30 cellular contexts compared by ENCODE assay signal in genomic region chr2:32068-32467, GRCh38. TPM values are rescaled to one million over a fixed set of nuclear protein-coding genes. Genes with fewer than 3 reads are reported as not detected.
DNase-seq lines count a peak whose midpoint lies in the region; ATAC-seq and TF ChIP-seq lines count a peak whose summit lies in the region.
"Had no signal": no experiment of that assay in that cellular context is flagged by ENCODE, and none has a peak within 500 bp of the region (broad histone marks: within the 10 kb centered on the region; RNA-seq: fewer than 3 reads in every experiment).

No MANE protein-coding gene starts in this region.

- H3K4me1 Mint-ChIP-seq in activated CD8-positive, alpha-beta T cell treated with anti-CD3 and anti-CD28 coated beads for 36 hours (ENCODE audit: low read depth), result peaks cover 30% of the 10 kb centered on the region
- peaks cover 68% of the 10 kb centered on the region for H3K4me1 Mint-ChIP-seq in activated CD8-positive, alpha-beta T cell treated with anti-CD3 and anti-CD28 coated beads, Interleukin-2, amount 10 ng/mL, durations not matched to agents 7 days and 5 days (ENCODE audit: low read depth)
- H3K4me1 Mint-ChIP-seq in CD4-positive, alpha-beta memory T cell, result peaks cover 35 to 67% (median 46%) of the 10 kb centered on the region in 4 donors
- peaks cover 46% of the 10 kb centered on the region for H3K4me1 Mint-ChIP-seq in activated T-cell treated with anti-CD3 and anti-CD28 coated beads, Interleukin-2, amount 50 U/mL, for 4 hours (ENCODE audit: low read depth)

- no peak overlapping the region for H3K27ac Mint-ChIP-seq in activated CD8-positive, alpha-beta T cell treated with anti-CD3 and anti-CD28 coated beads for 36 hours
- H3K27ac Mint-ChIP-seq in activated CD8-positive, alpha-beta T cell treated with anti-CD3 and anti-CD28 coated beads, Interleukin-2, amount 10 ng/mL, durations not matched to agents 7 days and 5 days, result no peak overlapping the region
- no peak overlapping the region for H3K27ac Mint-ChIP-seq in CD4-positive, alpha-beta memory T cell
- H3K27ac Mint-ChIP-seq: H9, nephron, T-cell had no signal

- no peaks in the 10 kb centered on the region for H3K27me3 ChIP-seq in CD4-positive, alpha-beta memory T cell (ENCODE audit: insufficient read depth, low read length)
- peaks cover 0 to 3% (median 0%) of the 10 kb centered on the region in 3 donors for H3K27me3 ChIP-seq in psoas muscle (ENCODE audit: insufficient read depth in 3 of 3, low read length in 2 of 3)
- H3K27me3 ChIP-seq: adrenal gland, BE2C, body of pancreas, gastrocnemius medialis, transverse colon had no signal

- CTCF ChIA-PET in activated CD8-positive, alpha-beta T cell treated with anti-CD3 and anti-CD28 coated beads for 36 hours (lab: Charles Lee), result no interaction called here
- CTCF ChIA-PET in activated CD8-positive, alpha-beta T cell treated with anti-CD3 and anti-CD28 coated beads, Interleukin-2, amount 10 ng/mL, durations not matched to agents 7 days and 5 days (lab: Charles Lee), result interaction anchor here (1.0 kb wide), 1 partner anchor 13 kb away, joined by 3 read pairs; no protein-coding TSS in a partner anchor
- CTCF ChIA-PET in CD4-positive, alpha-beta memory T cell (lab: Charles Lee; ENCODE audit: partially characterized antibody), result interaction anchor here (0.6 kb wide), 1 partner anchor 99 kb away, joined by 3 read pairs; no protein-coding TSS in a partner anchor

- no peaks in the 10 kb centered on the region for H3K36me3 Mint-ChIP-seq in activated CD8-positive, alpha-beta T cell treated with anti-CD3 and anti-CD28 coated beads for 36 hours (ENCODE audit: low read depth)
- H3K36me3 Mint-ChIP-seq in activated CD8-positive, alpha-beta T cell treated with anti-CD3 and anti-CD28 coated beads, Interleukin-2, amount 10 ng/mL, durations not matched to agents 7 days and 5 days (ENCODE audit: low read depth), result peaks cover 10% of the 10 kb centered on the region
- H3K36me3 Mint-ChIP-seq in CD4-positive, alpha-beta memory T cell, result no peaks in the 10 kb centered on the region
- no peaks in the 10 kb centered on the region for H3K36me3 Mint-ChIP-seq in activated T-cell treated with anti-CD3 and anti-CD28 coated beads, Interleukin-2, amount 50 U/mL, for 4 hours (ENCODE audit: insufficient read depth)
- H3K36me3 Mint-ChIP-seq: T-cell had no signal

- TF ChIP-seq CTCF in activated CD8-positive, alpha-beta T cell treated with anti-CD3 and anti-CD28 coated beads for 36 hours (IDR thresholded peaks at IDR 0.05), result no peak
- no peak for TF ChIP-seq CTCF in psoas muscle (IDR thresholded peaks at IDR 0.05)

- ATAC-seq in activated CD8-positive, alpha-beta T cell treated with anti-CD3 and anti-CD28 coated beads for 36 hours, result peak; percentile 36
- no peak for ATAC-seq in activated CD8-positive, alpha-beta T cell treated with anti-CD3 and anti-CD28 coated beads, Interleukin-2, amount 10 ng/mL, durations not matched to agents 7 days and 5 days
- ATAC-seq in activated T-cell treated with anti-CD3 and anti-CD28 coated beads, Interleukin-2, amount 50 U/mL, for 4 hours, result peak; percentile 25 to 70
- ATAC-seq in GM19452 (IDR thresholded peaks at IDR 0.05; ENCODE audit: unreplicated experiment) (no peak), GM19351 (IDR thresholded peaks at IDR 0.05; ENCODE audit: unreplicated experiment) (no peak), psoas muscle (no peak)
- ATAC-seq: body of pancreas, gastrocnemius medialis, left cardiac atrium, T-cell had no signal

- no peak overlapping the region for H3K4me3 ChIP-seq in CD4-positive, alpha-beta memory T cell (ENCODE audit: low read length in 2 of 2)
- no peak overlapping the region for H3K4me3 ChIP-seq in psoas muscle
- H3K4me3 ChIP-seq: adrenal gland, body of pancreas, dorsolateral prefrontal cortex, gastrocnemius medialis, transverse colon had no signal

- peaks cover 59% of the 10 kb centered on the region for H3K4me1 ChIP-seq in CD4-positive, alpha-beta memory T cell (ENCODE audit: insufficient read depth, low read length)
- H3K4me1 ChIP-seq in psoas muscle, result no peaks in the 10 kb centered on the region
- H3K4me1 ChIP-seq: adrenal gland, BE2C, gastrocnemius medialis had no signal

- H3K27me3 Mint-ChIP-seq in activated CD8-positive, alpha-beta T cell treated with anti-CD3 and anti-CD28 coated beads for 36 hours, result no peaks in the 10 kb centered on the region
- H3K27me3 Mint-ChIP-seq in activated CD8-positive, alpha-beta T cell treated with anti-CD3 and anti-CD28 coated beads, Interleukin-2, amount 10 ng/mL, durations not matched to agents 7 days and 5 days (ENCODE audit: low read depth), result peaks cover 4% of the 10 kb centered on the region
- H3K27me3 Mint-ChIP-seq in CD4-positive, alpha-beta memory T cell, result no peaks in the 10 kb centered on the region
- H3K27me3 Mint-ChIP-seq in activated T-cell treated with anti-CD3 and anti-CD28 coated beads, Interleukin-2, amount 50 U/mL, for 4 hours (ENCODE audit: low read depth), result no peaks in the 10 kb centered on the region

- H3K9me3 ChIP-seq in CD4-positive, alpha-beta memory T cell (ENCODE audit: control insufficient read depth in 1 of 2, low read length in 2 of 2), result no peaks in the 10 kb centered on the region
- H3K9me3 ChIP-seq in psoas muscle, result no peaks in the 10 kb centered on the region
- H3K9me3 ChIP-seq: adrenal gland, BE2C, body of pancreas, gastrocnemius medialis, transverse colon had no signal

- WGBS in psoas muscle, 3 donors, result 90 to 96% (median 91%) methylated on average over 5 of the region's 5 CpGs

- H3K27ac ChIP-seq in CD4-positive, alpha-beta memory T cell (ENCODE audit: low read depth, low read length), result no peak overlapping the region
- no peak overlapping the region for H3K27ac ChIP-seq in psoas muscle
- H3K27ac ChIP-seq: adrenal gland, body of pancreas, dorsolateral prefrontal cortex, gastrocnemius medialis had no signal

- POLR2A ChIA-PET in activated CD8-positive, alpha-beta T cell treated with anti-CD3 and anti-CD28 coated beads for 36 hours (lab: Charles Lee), result no interaction called here
- POLR2A ChIA-PET in activated CD8-positive, alpha-beta T cell treated with anti-CD3 and anti-CD28 coated beads, Interleukin-2, amount 10 ng/mL, durations not matched to agents 7 days and 5 days (lab: Charles Lee), result no interaction called here
- POLR2A ChIA-PET in CD4-positive, alpha-beta memory T cell (lab: Charles Lee; ENCODE audit: partially characterized antibody), result interaction anchor here (2.2 kb wide), 1 partner anchor 8 kb away, joined by 16 read pairs; no protein-coding TSS in a partner anchor

- peak; percentile 64 for DNase-seq in activated CD8-positive, alpha-beta T cell treated with anti-CD3 and anti-CD28 coated beads for 36 hours
- no peak for DNase-seq in activated CD8-positive, alpha-beta T cell treated with anti-CD3 and anti-CD28 coated beads, Interleukin-2, amount 10 ng/mL, durations not matched to agents 7 days and 5 days
- no peak for DNase-seq in CD4-positive, alpha-beta memory T cell
- no peak for DNase-seq in activated T-cell treated with anti-CD3 and anti-CD28 coated beads, Interleukin-2, amount 50 U/mL, for 4 hours
- peak; percentile 19 to 24 for DNase-seq in stimulated activated CD4-positive, alpha-beta T cell treated with anti-CD3 and anti-CD28 coated beads, Interleukin-2, amount 100 ng/mL, for 48 hours
- no peak for DNase-seq in psoas muscle
- DNase-seq: activated CD8-positive, alpha-beta memory T cell treated with anti-CD3 and anti-CD28 coated beads, Interleukin-2, amount 50 U/mL, for 48 hours; adrenal gland; BE2C; body of pancreas; cerebellar nuclear complex; COR-L47; DMS53; dorsolateral prefrontal cortex; gastrocnemius medialis; H9; IMR-90; left cardiac atrium; mammary epithelial cell; NCI-H146; NCI-H446; NCI-H774; T-cell; transverse colon had no signal

- no peaks in the 10 kb centered on the region for H3K9me3 Mint-ChIP-seq in activated CD8-positive, alpha-beta T cell treated with anti-CD3 and anti-CD28 coated beads for 36 hours
- peaks cover 4% of the 10 kb centered on the region for H3K9me3 Mint-ChIP-seq in activated CD8-positive, alpha-beta T cell treated with anti-CD3 and anti-CD28 coated beads, Interleukin-2, amount 10 ng/mL, durations not matched to agents 7 days and 5 days (ENCODE audit: insufficient read depth)
- H3K9me3 Mint-ChIP-seq in CD4-positive, alpha-beta memory T cell, result no peaks in the 10 kb centered on the region
- no peaks in the 10 kb centered on the region for H3K9me3 Mint-ChIP-seq in activated T-cell treated with anti-CD3 and anti-CD28 coated beads, Interleukin-2, amount 50 U/mL, for 4 hours
- H3K9me3 Mint-ChIP-seq: H9, nephron, T-cell had no signal

- no peak overlapping the region for H3K4me3 Mint-ChIP-seq in activated CD8-positive, alpha-beta T cell treated with anti-CD3 and anti-CD28 coated beads for 36 hours
- no peak overlapping the region for H3K4me3 Mint-ChIP-seq in activated CD8-positive, alpha-beta T cell treated with anti-CD3 and anti-CD28 coated beads, Interleukin-2, amount 10 ng/mL, durations not matched to agents 7 days and 5 days
- peak overlapping the region in 5 of 8 donors; percentile 7 to 48 (median 21) for H3K4me3 Mint-ChIP-seq in CD4-positive, alpha-beta memory T cell
- no peak overlapping the region for H3K4me3 Mint-ChIP-seq in activated T-cell treated with anti-CD3 and anti-CD28 coated beads, Interleukin-2, amount 50 U/mL, for 4 hours
- H3K4me3 Mint-ChIP-seq: H9, nephron, T-cell had no signal

- intact Hi-C loops in activated CD8-positive, alpha-beta T cell treated with anti-CD3 and anti-CD28 coated beads for 36 hours (cut with micrococcal nuclease), result no loop called here
- intact Hi-C loops in CD4-positive, alpha-beta memory T cell (cut with micrococcal nuclease), result no loop called here
- intact Hi-C loops in psoas muscle (cut with DNase I), result no loop called here

- H3K36me3 ChIP-seq in CD4-positive, alpha-beta memory T cell (ENCODE audit: insufficient read depth, low read length), result no peaks in the 10 kb centered on the region
- H3K36me3 ChIP-seq in psoas muscle (ENCODE audit: insufficient read depth in 1 of 2, low read depth in 1 of 2), result no peaks in the 10 kb centered on the region
- H3K36me3 ChIP-seq: adrenal gland, BE2C, gastrocnemius medialis, transverse colon had no signal

RNA-seq across cellular contexts. Expression of gene FAM110C, which starts 14.2 kb away (rescaled TPM):
- total RNA-seq in activated CD8-positive, alpha-beta T cell treated with anti-CD3 and anti-CD28 coated beads for 36 hours, result under 1 TPM; 0.79 to 0.96 TPM
- total RNA-seq in activated CD8-positive, alpha-beta T cell treated with anti-CD3 and anti-CD28 coated beads, Interleukin-2, amount 10 ng/mL, durations not matched to agents 7 days and 5 days, result under 1 TPM; 0.08 to 0.16 TPM
- total RNA-seq in CD4-positive, alpha-beta memory T cell, result 1 to 10 TPM; 2.1 to 2.5 TPM
- under 1 TPM; 0.19 to 0.26 TPM for polyA plus RNA-seq in CD4-positive, alpha-beta memory T cell
- total RNA-seq in activated T-cell treated with anti-CD3 and anti-CD28 coated beads, Interleukin-2, amount 50 U/mL, for 4 hours, result under 1 TPM; 0.20 to 0.40 (median 0.24) TPM
- under 1 TPM in 2 of 4 donors, not detected in 2; 0.06 to 0.10 TPM for total RNA-seq in psoas muscle
- polyA plus RNA-seq in psoas muscle, result under 1 TPM in 1 of 3 donors, not detected in 2; 0.03 TPM
- total RNA-seq: G401, IMR-90, osteoblast, RPMI7951 had no signal
- polyA plus RNA-seq: IMR-90 had no signal

Comparison
In these comparisons a context has a peak if more than half of its experiments do, and no peak if none do; other contexts are left out.
1. ATAC-seq: peak in activated CD8-positive, alpha-beta T cell treated with anti-CD3 and anti-CD28 coated beads for 36 hours (single experiment) and activated T-cell treated with anti-CD3 and anti-CD28 coated beads, Interleukin-2, amount 50 U/mL, for 4 hours (2 of 2); none in activated CD8-positive, alpha-beta T cell treated with anti-CD3 and anti-CD28 coated beads, Interleukin-2, amount 10 ng/mL, durations not matched to agents 7 days and 5 days (single experiment), GM19452 (single experiment), GM19351 (single experiment) and psoas muscle (0 of 4).
2. DNase-seq: peak in activated CD8-positive, alpha-beta T cell treated with anti-CD3 and anti-CD28 coated beads for 36 hours (single experiment) and stimulated activated CD4-positive, alpha-beta T cell treated with anti-CD3 and anti-CD28 coated beads, Interleukin-2, amount 100 ng/mL, for 48 hours (2 of 2); none in activated CD8-positive, alpha-beta T cell treated with anti-CD3 and anti-CD28 coated beads, Interleukin-2, amount 10 ng/mL, durations not matched to agents 7 days and 5 days (single experiment), CD4-positive, alpha-beta memory T cell (0 of 5), activated T-cell treated with anti-CD3 and anti-CD28 coated beads, Interleukin-2, amount 50 U/mL, for 4 hours (single experiment) and psoas muscle (0 of 2).
3. H3K4me3 Mint-ChIP-seq: peak in CD4-positive, alpha-beta memory T cell (5 of 8); none in activated CD8-positive, alpha-beta T cell treated with anti-CD3 and anti-CD28 coated beads for 36 hours (single experiment), activated CD8-positive, alpha-beta T cell treated with anti-CD3 and anti-CD28 coated beads, Interleukin-2, amount 10 ng/mL, durations not matched to agents 7 days and 5 days (single experiment) and activated T-cell treated with anti-CD3 and anti-CD28 coated beads, Interleukin-2, amount 50 U/mL, for 4 hours (single experiment).